Comparison of ENCODE assay signal across 1 cellular context in the genomic region with DNA sequence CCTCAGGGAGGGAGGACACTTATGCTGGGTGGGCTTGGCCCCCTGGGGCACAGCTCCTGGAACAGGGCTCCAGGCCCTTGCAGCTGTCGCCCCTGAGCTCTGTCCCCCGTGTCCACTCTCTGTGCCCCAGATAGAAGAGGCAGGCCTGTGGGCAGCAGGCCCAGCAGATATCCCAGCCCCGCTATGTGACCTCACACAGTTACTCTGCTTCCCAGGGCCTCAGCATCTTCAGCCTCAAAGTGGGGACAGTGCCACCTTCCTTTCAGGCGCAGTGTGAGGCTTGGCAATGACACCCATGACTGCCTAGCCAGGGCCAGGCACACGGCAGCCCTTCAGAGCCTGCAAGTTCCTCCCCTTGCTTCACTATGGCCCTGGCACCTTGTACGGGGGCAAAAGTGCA.
TF ChIP-seq lines count a peak whose summit lies in the region.

No MANE protein-coding gene starts in this region.

TF ChIP-seq in HepG2, 621 proteins besides CTCF, POLR2A, EP300 and RAD21:
- TF ChIP-seq, protein P1, sequence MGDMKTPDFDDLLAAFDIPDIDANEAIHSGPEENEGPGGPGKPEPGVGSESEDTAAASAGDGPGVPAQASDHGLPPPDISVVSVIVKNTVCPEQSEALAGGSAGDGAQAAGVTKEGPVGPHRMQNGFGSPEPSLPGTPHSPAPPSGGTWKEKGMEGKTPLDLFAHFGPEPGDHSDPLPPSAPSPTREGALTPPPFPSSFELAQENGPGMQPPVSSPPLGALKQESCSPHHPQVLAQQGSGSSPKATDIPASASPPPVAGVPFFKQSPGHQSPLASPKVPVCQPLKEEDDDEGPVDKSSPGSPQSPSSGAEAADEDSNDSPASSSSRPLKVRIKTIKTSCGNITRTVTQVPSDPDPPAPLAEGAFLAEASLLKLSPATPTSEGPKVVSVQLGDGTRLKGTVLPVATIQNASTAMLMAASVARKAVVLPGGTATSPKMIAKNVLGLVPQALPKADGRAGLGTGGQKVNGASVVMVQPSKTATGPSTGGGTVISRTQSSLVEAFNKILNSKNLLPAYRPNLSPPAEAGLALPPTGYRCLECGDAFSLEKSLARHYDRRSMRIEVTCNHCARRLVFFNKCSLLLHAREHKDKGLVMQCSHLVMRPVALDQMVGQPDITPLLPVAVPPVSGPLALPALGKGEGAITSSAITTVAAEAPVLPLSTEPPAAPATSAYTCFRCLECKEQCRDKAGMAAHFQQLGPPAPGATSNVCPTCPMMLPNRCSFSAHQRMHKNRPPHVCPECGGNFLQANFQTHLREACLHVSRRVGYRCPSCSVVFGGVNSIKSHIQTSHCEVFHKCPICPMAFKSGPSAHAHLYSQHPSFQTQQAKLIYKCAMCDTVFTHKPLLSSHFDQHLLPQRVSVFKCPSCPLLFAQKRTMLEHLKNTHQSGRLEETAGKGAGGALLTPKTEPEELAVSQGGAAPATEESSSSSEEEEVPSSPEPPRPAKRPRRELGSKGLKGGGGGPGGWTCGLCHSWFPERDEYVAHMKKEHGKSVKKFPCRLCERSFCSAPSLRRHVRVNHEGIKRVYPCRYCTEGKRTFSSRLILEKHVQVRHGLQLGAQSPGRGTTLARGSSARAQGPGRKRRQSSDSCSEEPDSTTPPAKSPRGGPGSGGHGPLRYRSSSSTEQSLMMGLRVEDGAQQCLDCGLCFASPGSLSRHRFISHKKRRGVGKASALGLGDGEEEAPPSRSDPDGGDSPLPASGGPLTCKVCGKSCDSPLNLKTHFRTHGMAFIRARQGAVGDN (CRISPR knock-in tag; IDR thresholded peaks at IDR 0.05): peak; percentile 17; the same call in 1 of the 2 replicates
- TF ChIP-seq, protein P2, sequence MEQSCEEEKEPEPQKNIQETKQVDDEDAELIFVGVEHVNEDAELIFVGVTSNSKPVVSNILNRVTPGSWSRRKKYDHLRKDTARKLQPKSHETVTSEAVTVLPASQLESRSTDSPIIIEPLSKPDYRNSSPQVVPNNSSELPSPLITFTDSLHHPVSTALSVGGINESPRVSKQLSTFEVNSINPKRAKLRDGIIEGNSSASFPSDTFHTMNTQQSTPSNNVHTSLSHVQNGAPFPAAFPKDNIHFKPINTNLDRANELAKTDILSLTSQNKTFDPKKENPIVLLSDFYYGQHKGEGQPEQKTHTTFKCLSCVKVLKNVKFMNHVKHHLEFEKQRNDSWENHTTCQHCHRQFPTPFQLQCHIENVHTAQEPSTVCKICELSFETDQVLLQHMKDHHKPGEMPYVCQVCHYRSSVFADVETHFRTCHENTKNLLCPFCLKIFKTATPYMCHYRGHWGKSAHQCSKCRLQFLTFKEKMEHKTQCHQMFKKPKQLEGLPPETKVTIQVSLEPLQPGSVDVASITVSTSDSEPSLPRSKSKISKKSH (CRISPR knock-in tag; IDR thresholded peaks at IDR 0.05; ENCODE audit: borderline replicate concordance): no peak
